Comparison of ENCODE assay signal across 8 cellular contexts in the genomic region with DNA sequence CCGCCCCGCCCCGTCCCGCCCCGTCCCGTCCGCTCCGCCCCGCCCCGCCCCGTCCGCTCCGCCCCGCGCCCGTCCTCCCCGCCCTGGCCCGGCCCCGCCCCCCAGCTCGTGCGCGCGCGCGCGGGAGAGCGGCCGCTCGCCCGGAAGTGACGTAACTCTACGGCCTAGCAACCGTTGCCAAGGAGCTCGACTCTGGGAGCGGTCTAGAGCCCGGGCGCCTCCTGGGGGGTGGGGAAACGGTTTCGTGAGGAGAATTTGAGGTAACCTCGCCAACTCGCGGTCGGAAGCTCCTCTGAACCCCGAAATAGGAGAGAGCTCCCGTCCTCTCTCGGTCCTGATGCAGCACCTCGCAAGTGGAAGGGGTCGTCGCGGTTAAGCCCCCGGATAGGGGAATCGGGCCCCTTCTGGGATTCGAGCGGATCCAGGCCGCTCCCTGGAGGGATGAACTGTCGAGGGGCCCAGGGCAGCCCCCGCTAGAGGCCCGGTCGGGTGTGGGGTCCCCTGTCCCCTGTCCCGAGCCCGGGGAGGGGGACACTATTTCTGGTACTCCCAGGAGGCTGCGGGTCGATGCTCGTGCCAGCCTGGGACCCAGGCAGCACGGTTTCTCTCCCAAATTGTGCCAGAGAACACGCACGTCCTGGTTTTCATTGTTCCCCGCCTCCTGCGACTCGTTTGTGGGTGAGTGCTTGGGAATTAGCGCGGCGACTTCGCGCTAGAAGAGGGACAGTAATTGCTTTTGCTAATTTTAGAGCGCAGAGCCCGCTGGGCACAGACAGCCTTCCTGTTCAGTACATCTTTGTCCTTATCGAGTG. TPM values are rescaled to one million over a fixed set of nuclear protein-coding genes. Genes with fewer than 3 reads are reported as not detected.
A peak's percentile ranks its signal among the peaks of the same experiment; 100 is the strongest.
DNase-seq lines count a peak whose midpoint lies in the region; TF ChIP-seq lines count a peak whose summit lies in the region.

A gene with protein sequence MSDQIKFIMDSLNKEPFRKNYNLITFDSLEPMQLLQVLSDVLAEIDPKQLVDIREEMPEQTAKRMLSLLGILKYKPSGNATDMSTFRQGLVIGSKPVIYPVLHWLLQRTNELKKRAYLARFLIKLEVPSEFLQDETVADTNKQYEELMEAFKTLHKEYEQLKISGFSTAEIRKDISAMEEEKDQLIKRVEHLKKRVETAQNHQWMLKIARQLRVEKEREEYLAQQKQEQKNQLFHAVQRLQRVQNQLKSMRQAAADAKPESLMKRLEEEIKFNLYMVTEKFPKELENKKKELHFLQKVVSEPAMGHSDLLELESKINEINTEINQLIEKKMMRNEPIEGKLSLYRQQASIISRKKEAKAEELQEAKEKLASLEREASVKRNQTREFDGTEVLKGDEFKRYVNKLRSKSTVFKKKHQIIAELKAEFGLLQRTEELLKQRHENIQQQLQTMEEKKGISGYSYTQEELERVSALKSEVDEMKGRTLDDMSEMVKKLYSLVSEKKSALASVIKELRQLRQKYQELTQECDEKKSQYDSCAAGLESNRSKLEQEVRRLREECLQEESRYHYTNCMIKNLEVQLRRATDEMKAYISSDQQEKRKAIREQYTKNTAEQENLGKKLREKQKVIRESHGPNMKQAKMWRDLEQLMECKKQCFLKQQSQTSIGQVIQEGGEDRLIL (plus strand): TSS at position 174 of the 812 bp plus-strand sequence. CDS start 3,024 bp downstream, outside the sequence.

- no peaks in the 10 kb centered on the region for H4K20me1 ChIP-seq in MM.1S (ENCODE audit: insufficient read depth, low read length)

- no peaks in the 10 kb centered on the region for H3K9me3 Mint-ChIP-seq in nephron progenitor cell
- H3K9me3 Mint-ChIP-seq in stimulated activated naive CD8-positive, alpha-beta T cell treated with anti-CD3 and anti-CD28 coated beads, Interleukin-15, Interleukin-2, amounts not matched to agents 100 ng/mL and 50 ng/mL, for 24 hours, result no peaks in the 10 kb centered on the region

- H3K27ac ChIP-seq in MM.1S (ENCODE audit: low read length), result peak within 1 kb of the TSS; percentile 42; the same call in 1 of the 2 replicates

- DNase-seq in DMS79 treated with DMSO at 0.1 percent for 48 hours (lab: John Stamatoyannopoulos, UW) (peak; percentile 86), H7 (peak; percentile 98), MM.1S (peak; percentile 82), SHP77 treated with DMSO at 0.1 percent for 48 hours (lab: John Stamatoyannopoulos, UW) (peak; percentile 22), activated gamma-delta T cell (lab: John Stamatoyannopoulos, UW) (peak; percentile 92), fibroblast of villous mesenchyme (ENCODE audit: low read depth) (peak; percentile 95), nephron progenitor cell (peak; percentile 98)

- no peaks in the 10 kb centered on the region for H3F3A ChIP-seq in MM.1S (ENCODE audit: insufficient read depth, low read length)

- no peaks in the 10 kb centered on the region for H3K9me3 ChIP-seq in MM.1S (replicated peaks; ENCODE audit: insufficient read depth, low read length)

- peaks cover 3% of the 10 kb centered on the region; the same call in 1 of the 2 replicates for H3K27me3 ChIP-seq in H7 (ENCODE audit: control insufficient read depth, insufficient read depth, low read length)
- no peaks in the 10 kb centered on the region for H3K27me3 ChIP-seq in MM.1S (replicated peaks; ENCODE audit: insufficient read depth, low read length)

- H3K9me2 ChIP-seq in MM.1S (replicated peaks; ENCODE audit: insufficient read depth, low read length), result no peaks in the 10 kb centered on the region

- peak within 1 kb of the TSS; percentile 99 for H3K27ac Mint-ChIP-seq in nephron progenitor cell
- peak within 1 kb of the TSS; percentile 84 for H3K27ac Mint-ChIP-seq in stimulated activated naive CD8-positive, alpha-beta T cell treated with anti-CD3 and anti-CD28 coated beads, Interleukin-15, Interleukin-2, amounts not matched to agents 100 ng/mL and 50 ng/mL, for 24 hours

- peak within 1 kb of the TSS; percentile 89 for H2AFZ ChIP-seq in MM.1S (ENCODE audit: low read length)

- H3K4me1 ChIP-seq in MM.1S (ENCODE audit: low read length), result peaks cover 4% of the 10 kb centered on the region; the same call in 1 of the 2 replicates

- H3K27me3 Mint-ChIP-seq in nephron progenitor cell (ENCODE audit: low read depth, poor library complexity), result peaks cover 30% of the 10 kb centered on the region
- peaks cover 13% of the 10 kb centered on the region for H3K27me3 Mint-ChIP-seq in stimulated activated naive CD8-positive, alpha-beta T cell treated with anti-CD3 and anti-CD28 coated beads, Interleukin-15, Interleukin-2, amounts not matched to agents 100 ng/mL and 50 ng/mL, for 24 hours

- H3K4me1 Mint-ChIP-seq in nephron progenitor cell, result peaks cover 26% of the 10 kb centered on the region
- peaks cover 7% of the 10 kb centered on the region for H3K4me1 Mint-ChIP-seq in stimulated activated naive CD8-positive, alpha-beta T cell treated with anti-CD3 and anti-CD28 coated beads, Interleukin-15, Interleukin-2, amounts not matched to agents 100 ng/mL and 50 ng/mL, for 24 hours (ENCODE audit: low read depth)

- H3K36me3 Mint-ChIP-seq in nephron progenitor cell (ENCODE audit: low read depth), result peaks cover 20% of the 10 kb centered on the region
- no peaks in the 10 kb centered on the region for H3K36me3 Mint-ChIP-seq in stimulated activated naive CD8-positive, alpha-beta T cell treated with anti-CD3 and anti-CD28 coated beads, Interleukin-15, Interleukin-2, amounts not matched to agents 100 ng/mL and 50 ng/mL, for 24 hours (ENCODE audit: low read depth)

- H3K79me2 ChIP-seq in MM.1S (ENCODE audit: low read length), result no peaks in the 10 kb centered on the region

- H3K36me3 ChIP-seq in H7 (replicated peaks; ENCODE audit: control insufficient read depth, insufficient read depth, low read length), result no peaks in the 10 kb centered on the region; the same call in 1 of the 2 replicates
- H3K36me3 ChIP-seq in MM.1S (replicated peaks; ENCODE audit: insufficient read depth, low read length), result no peaks in the 10 kb centered on the region

- peak within 1 kb of the TSS; percentile 88 for H3K4me3 ChIP-seq in H7 (ENCODE audit: insufficient read depth, low read depth, low read length)
- H3K4me3 ChIP-seq in MM.1S (ENCODE audit: low read length), result peak within 1 kb of the TSS; percentile 88
- peak within 1 kb of the TSS; percentile 98 for H3K4me3 ChIP-seq in fibroblast of villous mesenchyme (ENCODE audit: low read depth, low read length)

- H3K4me2 ChIP-seq in MM.1S (ENCODE audit: low read depth, low read length), result peak within 1 kb of the TSS; percentile 73

- TF ChIP-seq CTCF in MM.1S (IDR thresholded peaks at IDR 0.05; ENCODE audit: low read length) (no peak), fibroblast of villous mesenchyme (IDR thresholded peaks at IDR 0.05; ENCODE audit: insufficient read depth, low read depth, low read length) (no peak), nephron progenitor cell (IDR thresholded peaks at IDR 0.05) (no peak)

- peak within 1 kb of the TSS; percentile 95 for H3K4me3 Mint-ChIP-seq in nephron progenitor cell
- peak within 1 kb of the TSS; percentile 89 for H3K4me3 Mint-ChIP-seq in stimulated activated naive CD8-positive, alpha-beta T cell treated with anti-CD3 and anti-CD28 coated beads, Interleukin-15, Interleukin-2, amounts not matched to agents 100 ng/mL and 50 ng/mL, for 24 hours

- peak within 1 kb of the TSS; percentile 88 for H3K9ac ChIP-seq in MM.1S (ENCODE audit: low read length)

RNA-seq across cellular contexts. Expression of the gene that starts here (rescaled TPM):
- total RNA-seq in H7 (2014; rRNA removed; shearing (Covaris generic)), result 7.0 and 11.3 TPM in 2 replicates
- 20.6 and 24.2 TPM in 2 replicates for total RNA-seq in fibroblast of villous mesenchyme

Comparison
In these comparisons a context has a peak if more than half of its experiments do, and no peak if none do; other contexts are left out.
1. Peak in every context shown above with its lines: DNase-seq, H3K4me3 ChIP-seq and H3K27ac ChIP-seq.
2. DNase-seq: peak in every context shown above with its lines; median percentile 98 in H7; 98 in nephron progenitor cell; 95 in fibroblast of villous mesenchyme; 92 in activated gamma-delta T cell; 86 in DMS79 treated with DMSO at 0.1 percent for 48 hours; 82 in MM.1S; 22 in SHP77 treated with DMSO at 0.1 percent for 48 hours.